1 cellular context compared by ENCODE assay signal in the genomic region with DNA sequence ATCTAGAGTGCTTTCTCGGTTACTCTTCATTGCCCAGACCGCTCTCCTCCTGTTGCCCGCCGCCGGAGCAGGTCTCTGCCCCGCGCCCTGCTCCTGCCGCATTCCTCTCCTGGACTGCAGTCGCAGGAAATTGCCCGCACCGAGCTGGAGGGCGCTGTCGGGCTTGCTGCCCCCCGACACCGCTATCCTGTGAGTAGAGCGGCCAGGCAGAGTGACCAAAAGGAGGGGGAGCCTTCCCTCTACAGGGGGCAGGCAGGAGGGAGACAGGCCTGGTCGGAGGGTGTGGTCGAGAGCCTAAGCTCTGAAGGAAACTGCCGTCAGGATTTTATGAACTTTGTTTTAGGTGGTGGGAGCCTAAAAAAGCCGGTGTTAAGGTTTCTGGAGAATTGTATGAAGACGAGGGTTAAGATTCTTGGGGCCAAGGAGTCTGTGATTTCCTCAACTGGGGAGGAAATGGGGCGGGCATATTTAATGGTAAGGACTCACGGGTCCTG.
TF ChIP-seq lines count a peak whose summit lies in the region.

No MANE protein-coding gene starts in this region.

TF ChIP-seq in K562, 482 proteins besides CTCF, POLR2A, EP300 and RAD21 (continued from another document and continues in another):
- TF ChIP-seq, protein P1, sequence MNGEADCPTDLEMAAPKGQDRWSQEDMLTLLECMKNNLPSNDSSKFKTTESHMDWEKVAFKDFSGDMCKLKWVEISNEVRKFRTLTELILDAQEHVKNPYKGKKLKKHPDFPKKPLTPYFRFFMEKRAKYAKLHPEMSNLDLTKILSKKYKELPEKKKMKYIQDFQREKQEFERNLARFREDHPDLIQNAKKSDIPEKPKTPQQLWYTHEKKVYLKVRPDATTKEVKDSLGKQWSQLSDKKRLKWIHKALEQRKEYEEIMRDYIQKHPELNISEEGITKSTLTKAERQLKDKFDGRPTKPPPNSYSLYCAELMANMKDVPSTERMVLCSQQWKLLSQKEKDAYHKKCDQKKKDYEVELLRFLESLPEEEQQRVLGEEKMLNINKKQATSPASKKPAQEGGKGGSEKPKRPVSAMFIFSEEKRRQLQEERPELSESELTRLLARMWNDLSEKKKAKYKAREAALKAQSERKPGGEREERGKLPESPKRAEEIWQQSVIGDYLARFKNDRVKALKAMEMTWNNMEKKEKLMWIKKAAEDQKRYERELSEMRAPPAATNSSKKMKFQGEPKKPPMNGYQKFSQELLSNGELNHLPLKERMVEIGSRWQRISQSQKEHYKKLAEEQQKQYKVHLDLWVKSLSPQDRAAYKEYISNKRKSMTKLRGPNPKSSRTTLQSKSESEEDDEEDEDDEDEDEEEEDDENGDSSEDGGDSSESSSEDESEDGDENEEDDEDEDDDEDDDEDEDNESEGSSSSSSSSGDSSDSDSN (IDR thresholded peaks at IDR 0.05; ENCODE audit: borderline replicate concordance in 1 of 2, low read depth in 2 of 2, low read length in 2 of 2), result peak in 1 of 2 experiments; percentile 16; a peak in 1 of 4 replicates
- TF ChIP-seq SREBF2 (CRISPR knock-in tag; IDR thresholded peaks at IDR 0.05) (no peak), HNRNPH1 (optimal IDR thresholded peaks at IDR 0.05; ENCODE audit: low read depth, low read length) (no peak), NR2C1 (IDR thresholded peaks at IDR 0.05) (0 out of 2 replicates have a peak, but pooled peaks have one; percentile 18), NR2C1 (tag; IDR thresholded peaks at IDR 0.05) (0 out of 2 replicates have a peak, but pooled peaks have one; percentile 42), RCOR1 (IDR thresholded peaks at IDR 0.05; ENCODE audit: borderline replicate concordance in 1 of 2, low read depth in 2 of 2, low read length in 2 of 2) (peak in 1 of 2 experiments; percentile 73; a peak in 2 of 4 replicates), ZBTB7A (IDR thresholded peaks at IDR 0.05; ENCODE audit: borderline replicate concordance, control insufficient read depth, low read depth, low read length) (peak; percentile 70; the same call in 1 of the 2 replicates), TOE1 (IDR thresholded peaks at IDR 0.05; ENCODE audit: borderline replicate concordance) (peak; percentile 52; the same call in 1 of the 2 replicates), TOE1 (CRISPR knock-in tag; IDR thresholded peaks at IDR 0.05; ENCODE audit: borderline replicate concordance, low read depth) (no peak), ZNF583 (CRISPR knock-in tag; IDR thresholded peaks at IDR 0.05) (0 out of 2 replicates have a peak, but pooled peaks have one; percentile 4), HLTF (IDR thresholded peaks at IDR 0.05) (peak; percentile 67; the same call in 1 of the 2 replicates), THAP7 (CRISPR knock-in tag; IDR thresholded peaks at IDR 0.05) (0 out of 2 replicates have a peak, but pooled peaks have one; percentile 6), TAF15 (IDR thresholded peaks at IDR 0.05; ENCODE audit: low read depth, low read length) (no peak), JUND (IDR thresholded peaks at IDR 0.05; ENCODE audit: borderline replicate concordance, low read depth, low read length) (peak; percentile 54), JUND (tag; IDR thresholded peaks at IDR 0.05; ENCODE audit: borderline replicate concordance, low read depth, low read length) (no peak; the same call in 2 of the 3 replicates), HDAC8 (tag; IDR thresholded peaks at IDR 0.05) (no peak), FOXK1 (CRISPR knock-in tag; IDR thresholded peaks at IDR 0.05; ENCODE audit: borderline replicate concordance) (peak; percentile 37; the same call in 1 of the 2 replicates), ZFX (CRISPR knock-in tag; IDR thresholded peaks at IDR 0.05) (peak; percentile 78), MTA3 (IDR thresholded peaks at IDR 0.05; ENCODE audit: borderline replicate concordance) (peak; percentile 68; the same call in 1 of the 2 replicates), ZBTB33 (CRISPR knock-in tag; IDR thresholded peaks at IDR 0.05) (0 out of 2 replicates have a peak, but pooled peaks have one; percentile 25), HNRNPL (IDR thresholded peaks at IDR 0.05; ENCODE audit: low read depth, low read length) (no peak), SMARCA5 (IDR thresholded peaks at IDR 0.05) (0 out of 2 replicates have a peak, but pooled peaks have one; percentile 82), TEAD1 (CRISPR knock-in tag; IDR thresholded peaks at IDR 0.05) (peak in 1 of 2 experiments; percentile 53; a peak in 1 of 4 replicates), ZNF431 (CRISPR knock-in tag; IDR thresholded peaks at IDR 0.05) (peak; percentile 53; the same call in 1 of the 2 replicates), SMARCE1 (IDR thresholded peaks at IDR 0.05) (peak; percentile 86), ZNF561 (CRISPR knock-in tag; conservative IDR thresholded peaks at IDR 0.05) (no peak), GATAD2A (IDR thresholded peaks at IDR 0.05) (peak; percentile 59; the same call in 1 of the 2 replicates), SIRT6 (IDR thresholded peaks at IDR 0.05; ENCODE audit: low read depth, low read length) (no peak), RB1 (IDR thresholded peaks at IDR 0.05; ENCODE audit: low read depth) (peak; percentile 63; the same call in 1 of the 2 replicates), ZNF76 (CRISPR knock-in tag; IDR thresholded peaks at IDR 0.05; ENCODE audit: borderline replicate concordance) (0 out of 2 replicates have a peak, but pooled peaks have one; percentile 28), HDGF (IDR thresholded peaks at IDR 0.05) (no peak), BACH1 (tag; IDR thresholded peaks at IDR 0.05) (no peak), ZNF551 (CRISPR knock-in tag; IDR thresholded peaks at IDR 0.05) (no peak), TRIM24 (IDR thresholded peaks at IDR 0.05) (peak in 1 of 2 experiments; percentile 47; a peak in 1 of 4 replicates), SMAD4 (CRISPR knock-in tag; conservative IDR thresholded peaks at IDR 0.05) (peak; percentile 46), NBN (IDR thresholded peaks at IDR 0.05; ENCODE audit: low read depth) (0 out of 2 replicates have a peak, but pooled peaks have one; percentile 44), SMARCA4 (IDR thresholded peaks at IDR 0.05) (peak; percentile 82), CBX3 (IDR thresholded peaks at IDR 0.05; ENCODE audit: borderline replicate concordance in 1 of 2, low read length in 2 of 2) (peak in 1 of 2 experiments; percentile 8; a peak in 1 of 3 replicates)
- TF ChIP-seq, protein P2, sequence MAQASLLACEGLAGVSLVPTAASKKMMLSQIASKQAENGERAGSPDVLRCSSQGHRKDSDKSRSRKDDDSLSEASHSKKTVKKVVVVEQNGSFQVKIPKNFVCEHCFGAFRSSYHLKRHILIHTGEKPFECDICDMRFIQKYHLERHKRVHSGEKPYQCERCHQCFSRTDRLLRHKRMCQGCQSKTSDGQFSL (CRISPR knock-in tag; IDR thresholded peaks at IDR 0.05), result peak; percentile 83
- TF ChIP-seq, protein P2 (tag; IDR thresholded peaks at IDR 0.05), result no peak
- TF ChIP-seq, protein P3, sequence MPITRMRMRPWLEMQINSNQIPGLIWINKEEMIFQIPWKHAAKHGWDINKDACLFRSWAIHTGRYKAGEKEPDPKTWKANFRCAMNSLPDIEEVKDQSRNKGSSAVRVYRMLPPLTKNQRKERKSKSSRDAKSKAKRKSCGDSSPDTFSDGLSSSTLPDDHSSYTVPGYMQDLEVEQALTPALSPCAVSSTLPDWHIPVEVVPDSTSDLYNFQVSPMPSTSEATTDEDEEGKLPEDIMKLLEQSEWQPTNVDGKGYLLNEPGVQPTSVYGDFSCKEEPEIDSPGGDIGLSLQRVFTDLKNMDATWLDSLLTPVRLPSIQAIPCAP (CRISPR knock-in tag; IDR thresholded peaks at IDR 0.05; ENCODE audit: borderline replicate concordance), result peak; percentile 26; the same call in 1 of the 2 replicates
- TF ChIP-seq, protein P4, sequence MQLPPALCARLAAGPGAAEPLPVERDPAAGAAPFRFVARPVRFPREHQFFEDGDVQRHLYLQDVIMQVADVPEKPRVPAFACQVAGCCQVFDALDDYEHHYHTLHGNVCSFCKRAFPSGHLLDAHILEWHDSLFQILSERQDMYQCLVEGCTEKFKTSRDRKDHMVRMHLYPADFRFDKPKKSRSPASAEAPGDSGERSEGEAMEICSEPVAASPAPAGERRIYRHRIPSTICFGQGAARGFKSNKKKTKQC (CRISPR knock-in tag; IDR thresholded peaks at IDR 0.05), result peak; percentile 71; the same call in 1 of the 2 replicates
- TF ChIP-seq, protein P5, sequence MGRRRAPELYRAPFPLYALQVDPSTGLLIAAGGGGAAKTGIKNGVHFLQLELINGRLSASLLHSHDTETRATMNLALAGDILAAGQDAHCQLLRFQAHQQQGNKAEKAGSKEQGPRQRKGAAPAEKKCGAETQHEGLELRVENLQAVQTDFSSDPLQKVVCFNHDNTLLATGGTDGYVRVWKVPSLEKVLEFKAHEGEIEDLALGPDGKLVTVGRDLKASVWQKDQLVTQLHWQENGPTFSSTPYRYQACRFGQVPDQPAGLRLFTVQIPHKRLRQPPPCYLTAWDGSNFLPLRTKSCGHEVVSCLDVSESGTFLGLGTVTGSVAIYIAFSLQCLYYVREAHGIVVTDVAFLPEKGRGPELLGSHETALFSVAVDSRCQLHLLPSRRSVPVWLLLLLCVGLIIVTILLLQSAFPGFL (CRISPR knock-in tag; IDR thresholded peaks at IDR 0.05), result 0 out of 2 replicates have a peak, but pooled peaks have one; percentile 30
- TF ChIP-seq, protein P6, sequence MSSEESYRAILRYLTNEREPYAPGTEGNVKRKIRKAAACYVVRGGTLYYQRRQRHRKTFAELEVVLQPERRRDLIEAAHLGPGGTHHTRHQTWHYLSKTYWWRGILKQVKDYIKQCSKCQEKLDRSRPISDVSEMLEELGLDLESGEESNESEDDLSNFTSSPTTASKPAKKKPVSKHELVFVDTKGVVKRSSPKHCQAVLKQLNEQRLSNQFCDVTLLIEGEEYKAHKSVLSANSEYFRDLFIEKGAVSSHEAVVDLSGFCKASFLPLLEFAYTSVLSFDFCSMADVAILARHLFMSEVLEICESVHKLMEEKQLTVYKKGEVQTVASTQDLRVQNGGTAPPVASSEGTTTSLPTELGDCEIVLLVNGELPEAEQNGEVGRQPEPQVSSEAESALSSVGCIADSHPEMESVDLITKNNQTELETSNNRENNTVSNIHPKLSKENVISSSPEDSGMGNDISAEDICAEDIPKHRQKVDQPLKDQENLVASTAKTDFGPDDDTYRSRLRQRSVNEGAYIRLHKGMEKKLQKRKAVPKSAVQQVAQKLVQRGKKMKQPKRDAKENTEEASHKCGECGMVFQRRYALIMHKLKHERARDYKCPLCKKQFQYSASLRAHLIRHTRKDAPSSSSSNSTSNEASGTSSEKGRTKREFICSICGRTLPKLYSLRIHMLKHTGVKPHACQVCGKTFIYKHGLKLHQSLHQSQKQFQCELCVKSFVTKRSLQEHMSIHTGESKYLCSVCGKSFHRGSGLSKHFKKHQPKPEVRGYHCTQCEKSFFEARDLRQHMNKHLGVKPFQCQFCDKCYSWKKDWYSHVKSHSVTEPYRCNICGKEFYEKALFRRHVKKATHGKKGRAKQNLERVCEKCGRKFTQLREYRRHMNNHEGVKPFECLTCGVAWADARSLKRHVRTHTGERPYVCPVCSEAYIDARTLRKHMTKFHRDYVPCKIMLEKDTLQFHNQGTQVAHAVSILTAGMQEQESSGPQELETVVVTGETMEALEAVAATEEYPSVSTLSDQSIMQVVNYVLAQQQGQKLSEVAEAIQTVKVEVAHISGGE (CRISPR knock-in tag; IDR thresholded peaks at IDR 0.05), result peak in 1 of 3 experiments; percentile 49; a peak in 2 of 6 replicates
- TF ChIP-seq, protein P7, sequence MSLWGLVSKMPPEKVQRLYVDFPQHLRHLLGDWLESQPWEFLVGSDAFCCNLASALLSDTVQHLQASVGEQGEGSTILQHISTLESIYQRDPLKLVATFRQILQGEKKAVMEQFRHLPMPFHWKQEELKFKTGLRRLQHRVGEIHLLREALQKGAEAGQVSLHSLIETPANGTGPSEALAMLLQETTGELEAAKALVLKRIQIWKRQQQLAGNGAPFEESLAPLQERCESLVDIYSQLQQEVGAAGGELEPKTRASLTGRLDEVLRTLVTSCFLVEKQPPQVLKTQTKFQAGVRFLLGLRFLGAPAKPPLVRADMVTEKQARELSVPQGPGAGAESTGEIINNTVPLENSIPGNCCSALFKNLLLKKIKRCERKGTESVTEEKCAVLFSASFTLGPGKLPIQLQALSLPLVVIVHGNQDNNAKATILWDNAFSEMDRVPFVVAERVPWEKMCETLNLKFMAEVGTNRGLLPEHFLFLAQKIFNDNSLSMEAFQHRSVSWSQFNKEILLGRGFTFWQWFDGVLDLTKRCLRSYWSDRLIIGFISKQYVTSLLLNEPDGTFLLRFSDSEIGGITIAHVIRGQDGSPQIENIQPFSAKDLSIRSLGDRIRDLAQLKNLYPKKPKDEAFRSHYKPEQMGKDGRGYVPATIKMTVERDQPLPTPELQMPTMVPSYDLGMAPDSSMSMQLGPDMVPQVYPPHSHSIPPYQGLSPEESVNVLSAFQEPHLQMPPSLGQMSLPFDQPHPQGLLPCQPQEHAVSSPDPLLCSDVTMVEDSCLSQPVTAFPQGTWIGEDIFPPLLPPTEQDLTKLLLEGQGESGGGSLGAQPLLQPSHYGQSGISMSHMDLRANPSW (CRISPR knock-in tag; IDR thresholded peaks at IDR 0.05), result peak; percentile 69; the same call in 1 of the 2 replicates
